ENCODE assay signal across 9 cellular contexts in the genomic region with DNA sequence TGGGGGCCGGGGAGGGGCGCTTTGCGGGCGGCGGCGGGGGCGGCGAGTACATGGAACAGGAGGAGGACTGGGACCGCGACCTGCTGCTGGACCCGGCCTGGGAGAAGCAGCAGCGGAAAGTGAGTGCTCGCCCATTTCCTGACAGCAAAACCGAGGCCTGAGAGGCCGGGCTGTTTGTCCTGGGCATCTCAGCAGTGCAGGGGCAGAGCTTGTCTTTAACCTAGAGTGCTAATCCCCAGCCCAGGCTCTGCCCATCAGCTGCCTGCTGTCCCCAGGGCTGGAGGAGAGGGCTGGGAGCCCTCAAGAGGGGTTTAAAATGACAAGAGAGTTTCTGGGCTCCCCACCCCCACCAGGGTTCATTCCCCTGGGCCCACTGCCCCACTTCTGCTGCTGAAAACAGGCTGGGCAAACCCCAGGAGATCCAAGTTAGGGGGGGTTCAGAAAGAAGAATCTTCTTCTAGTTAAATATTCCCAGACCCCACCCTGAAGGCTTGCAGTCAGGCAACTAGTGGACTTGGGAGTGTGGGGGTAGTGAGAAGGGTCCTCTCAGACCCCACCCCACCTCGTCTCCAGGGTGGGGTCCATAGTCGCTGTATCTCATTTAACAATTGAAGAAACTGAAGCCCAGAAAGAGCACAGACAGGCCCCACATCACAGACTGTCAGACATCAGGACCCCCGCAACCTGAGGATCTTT. TPM values are rescaled to one million over a fixed set of nuclear protein-coding genes. Genes with fewer than 3 reads are reported as not detected.
DNase-seq lines count a peak whose midpoint lies in the region; ATAC-seq and TF ChIP-seq lines count a peak whose summit lies in the region.
"Had no signal": no experiment of that assay in that cellular context is flagged by ENCODE, and none has a peak within 500 bp of the region (broad histone marks: within the 10 kb centered on the region; RNA-seq: fewer than 3 reads in every experiment).

No MANE protein-coding gene starts in this region.

- ATAC-seq in GM19351 (IDR thresholded peaks at IDR 0.05; ENCODE audit: unreplicated experiment): no peak
- no peak for ATAC-seq in GM21619 (IDR thresholded peaks at IDR 0.05; ENCODE audit: unreplicated experiment)
- no peak for ATAC-seq in GM21390 (IDR thresholded peaks at IDR 0.05; ENCODE audit: unreplicated experiment)

- TF ChIP-seq POLR2A in spleen (IDR thresholded peaks at IDR 0.05): no peak

- peaks cover 14% of the 10 kb centered on the region for H3K27me3 Mint-ChIP-seq in T-helper 2 cell treated with Interferon-gamma antibody and Interleukin-4, amounts not matched to agents 5 μg/mL and 100 μg/mL, for 36 hours (ENCODE audit: low read depth)

- peaks cover 33% of the 10 kb centered on the region for H3K4me1 ChIP-seq in OCI-LY7 (ENCODE audit: insufficient read depth, low read length, poor library complexity, severe bottlenecking)
- H3K4me1 ChIP-seq in spleen: peaks cover 25 to 53% (median 44%) of the 10 kb centered on the region in 6 donors

- TF ChIP-seq CTCF in OCI-LY7 (conservative IDR thresholded peaks at IDR 0.05; ENCODE audit: low read length): no peak
- no peak for TF ChIP-seq CTCF in fibroblast of mammary gland (conservative IDR thresholded peaks at IDR 0.05; ENCODE audit: control insufficient read depth, insufficient read depth, low read depth, low read length)
- no peak for TF ChIP-seq CTCF in spleen (IDR thresholded peaks at IDR 0.05 in 8 of 11, conservative IDR thresholded peaks at IDR 0.05 in 3 of 11)

- H3K9me3 ChIP-seq in OCI-LY7 (ENCODE audit: low read length) (no peaks in the 10 kb centered on the region), spleen (no peaks in the 10 kb centered on the region)

- H3K27me3 ChIP-seq in spleen (replicated peaks in 1 of 7): peaks cover 0 to 8% (median 0%) of the 10 kb centered on the region in 7 donors
- H3K27me3 ChIP-seq: dorsolateral prefrontal cortex had no signal

- no peak overlapping the region for H3K27ac Mint-ChIP-seq in T-helper 2 cell treated with Interferon-gamma antibody and Interleukin-4, amounts not matched to agents 5 μg/mL and 100 μg/mL, for 36 hours

- H3K4me1 Mint-ChIP-seq in T-helper 2 cell treated with Interferon-gamma antibody and Interleukin-4, amounts not matched to agents 5 μg/mL and 100 μg/mL, for 36 hours (ENCODE audit: low read depth): peaks cover 9% of the 10 kb centered on the region

- H3K9me3 Mint-ChIP-seq in T-helper 2 cell treated with Interferon-gamma antibody and Interleukin-4, amounts not matched to agents 5 μg/mL and 100 μg/mL, for 36 hours: no peaks in the 10 kb centered on the region

- peak overlapping the region; percentile 84 for H3K4me3 Mint-ChIP-seq in T-helper 2 cell treated with Interferon-gamma antibody and Interleukin-4, amounts not matched to agents 5 μg/mL and 100 μg/mL, for 36 hours

- no TSS peak for BruUV-seq in OCI-LY7 (replicated peaks; lab: Mats Ljungman, UMichigan)

- peak overlapping the region; percentile 88; the same call in 1 of the 2 replicates for H2AFZ ChIP-seq in OCI-LY7 (ENCODE audit: low read length)

- H3K9me2 ChIP-seq in OCI-LY7 (ENCODE audit: insufficient read depth, low read length): no peaks in the 10 kb centered on the region

- intact Hi-C loops in OCI-LY7 (cut with micrococcal nuclease; ENCODE audit: unreplicated experiment): loop anchor here (1.0 kb wide), 1 partner anchor 67 kb away; the partner anchor contains the start of gene DPP3
- intact Hi-C loops in spleen (cut with DNase I; ENCODE audit: low total_unique reads): no loop called here

- H3K4me3 ChIP-seq in OCI-LY7 (ENCODE audit: low read depth, low read length, poor library complexity, severe bottlenecking) (peak overlapping the region; percentile 89), fibroblast of mammary gland (ENCODE audit: control insufficient read depth, low read depth, low read length) (peak overlapping the region; percentile 68), spleen (peak overlapping the region in 6 of 8 donors; percentile 75 to 95 (median 85))

- peaks cover 11% of the 10 kb centered on the region for H3K36me3 Mint-ChIP-seq in T-helper 2 cell treated with Interferon-gamma antibody and Interleukin-4, amounts not matched to agents 5 μg/mL and 100 μg/mL, for 36 hours (ENCODE audit: low read depth)

- CTCF ChIA-PET in OCI-LY7 (lab: Charles Lee; ENCODE audit: unreplicated experiment): no interaction called here

- H3K79me2 ChIP-seq in OCI-LY7 (ENCODE audit: insufficient read depth, low read depth, low read length): peaks cover 9% of the 10 kb centered on the region; the same call in 1 of the 2 replicates

- peak overlapping the region; percentile 86 for H3K4me2 ChIP-seq in OCI-LY7 (ENCODE audit: low read length)

- H4K20me1 ChIP-seq in OCI-LY7 (ENCODE audit: insufficient read depth, low read length): no peaks in the 10 kb centered on the region

- H3K36me3 ChIP-seq in OCI-LY7 (ENCODE audit: insufficient read depth, low read length) (peaks cover 6% of the 10 kb centered on the region; the same call in 1 of the 2 replicates), spleen (peaks cover 0 to 14% (median 7%) of the 10 kb centered on the region in 6 donors)

- DNase-seq in T-helper 2 cell treated with Interferon-gamma antibody and Interleukin-4, amounts not matched to agents 5 μg/mL and 100 μg/mL, for 36 hours (ENCODE audit: low spot score): no peak
- DNase-seq in T-helper 2 cell: no peak
- DNase-seq in OCI-LY7 (ENCODE audit: low spot score): no peak
- DNase-seq in fibroblast of mammary gland (ENCODE audit: low read depth): no peak
- DNase-seq in spleen: no peak
- DNase-seq: dorsolateral prefrontal cortex had no signal

- WGBS in spleen, 5 donors: 37 to 47% (median 43%) methylated on average over 18 of the region's 18 CpGs

- H3K27ac ChIP-seq in OCI-LY7 (ENCODE audit: low read depth, low read length, poor library complexity, severe bottlenecking) (no peak overlapping the region), spleen (peak overlapping the region in 4 of 8 donors; percentile 87 to 92 (median 90))

- POLR2A ChIA-PET in OCI-LY7 (lab: Charles Lee): interaction anchor here (0.6 to 2.8 kb wide), 3 partner anchors 61 to 581 kb away, joined by 3 to 11 read pairs (median 3); partner anchors contain the start of gene RBM4B

RNA-seq across cellular contexts. Expression of gene ACTN3, which starts 0.4 kb away (rescaled TPM):
- not detected in 2 replicates for total RNA-seq in OCI-LY7 (2014; rRNA removed; shearing (Covaris generic))
- 0.15 and 0.27 TPM in 2 replicates for total RNA-seq in OCI-LY7 (2022)
- total RNA-seq in spleen: under 1 TPM in 4 of 7 donors, not detected in 3; 0.21 to 0.34 (median 0.24) TPM
- polyA plus RNA-seq in spleen: under 1 TPM; 0.05 to 0.13 (median 0.06) TPM

RNA-seq across cellular contexts. Expression of gene ZDHHC24, which starts 1.3 kb away (rescaled TPM):
- 11.3 and 11.9 TPM in 2 replicates for total RNA-seq in OCI-LY7 (2014; rRNA removed; shearing (Covaris generic))
- total RNA-seq in OCI-LY7 (2022): 33.3 and 35.1 TPM in 2 replicates
- 10 to 100 TPM; 14.6 to 25.7 (median 23.9) TPM for total RNA-seq in spleen
- 10 to 100 TPM in 2 of 3 donors, 1 to 10 TPM in 1; 9.1 to 11.6 (median 10.8) TPM for polyA plus RNA-seq in spleen

RNA-seq across cellular contexts. Expression of gene CTSF, which starts 21.3 kb away (rescaled TPM):
- not detected in 2 replicates for total RNA-seq in OCI-LY7 (2014; rRNA removed; shearing (Covaris generic))
- not detected in 2 replicates for total RNA-seq in OCI-LY7 (2022)
- total RNA-seq in spleen: 10 to 100 TPM; 11.4 to 60.8 (median 46.4) TPM
- polyA plus RNA-seq in spleen: 10 to 100 TPM; 23.7 to 26.6 (median 24.0) TPM

RNA-seq across cellular contexts. Expression of gene BBS1, which starts 36.7 kb away (rescaled TPM):
- 8.7 and 14.7 TPM in 2 replicates for total RNA-seq in OCI-LY7 (2014; rRNA removed; shearing (Covaris generic))
- total RNA-seq in OCI-LY7 (2022): 15.2 and 15.7 TPM in 2 replicates
- 10 to 100 TPM; 22.2 to 60.5 (median 36.9) TPM for total RNA-seq in spleen
- 1 to 10 TPM; 5.2 to 9.9 (median 5.8) TPM for polyA plus RNA-seq in spleen

RNA-seq across cellular contexts. Expression of gene CCDC87, which starts 45.7 kb away (rescaled TPM):
- total RNA-seq in OCI-LY7 (2014; rRNA removed; shearing (Covaris generic)): 0.13 and 0.26 TPM in 2 replicates
- total RNA-seq in OCI-LY7 (2022) (0.17 and 0.36 TPM in 2 replicates), spleen (under 1 TPM in 5 of 7 donors, not detected in 2; 0.10 to 0.79 (median 0.17) TPM)
- polyA plus RNA-seq in spleen: under 1 TPM; 0.04 to 0.08 (median 0.06) TPM

Comparison
In these comparisons a context has a peak if more than half of its experiments do, and no peak if none do; other contexts are left out.
1. RNA of gene CTSF, which starts 21.3 kb away (total RNA-seq): 11.4 to 60.8 TPM in spleen; not detected in OCI-LY7; every median in the first group is over 10 times any median in the second.
2. Peak in every context shown above with its lines, with median percentiles within 50 percentile points of each other: H3K4me3 ChIP-seq.